ENCODE assay signal across 1 cellular context in genomic region chr4:102295153-102295862, GRCh38.
TF ChIP-seq lines count a peak whose summit lies in the region.

No MANE protein-coding gene starts in this region.

TF ChIP-seq in liver, 16 proteins besides CTCF, POLR2A, EP300 and RAD21 (continued from another document):
- TF ChIP-seq ZBTB33 (IDR thresholded peaks at IDR 0.05) = peak; percentile 76
